Comparison of ENCODE assay signal across 9 cellular contexts in the genomic region with DNA sequence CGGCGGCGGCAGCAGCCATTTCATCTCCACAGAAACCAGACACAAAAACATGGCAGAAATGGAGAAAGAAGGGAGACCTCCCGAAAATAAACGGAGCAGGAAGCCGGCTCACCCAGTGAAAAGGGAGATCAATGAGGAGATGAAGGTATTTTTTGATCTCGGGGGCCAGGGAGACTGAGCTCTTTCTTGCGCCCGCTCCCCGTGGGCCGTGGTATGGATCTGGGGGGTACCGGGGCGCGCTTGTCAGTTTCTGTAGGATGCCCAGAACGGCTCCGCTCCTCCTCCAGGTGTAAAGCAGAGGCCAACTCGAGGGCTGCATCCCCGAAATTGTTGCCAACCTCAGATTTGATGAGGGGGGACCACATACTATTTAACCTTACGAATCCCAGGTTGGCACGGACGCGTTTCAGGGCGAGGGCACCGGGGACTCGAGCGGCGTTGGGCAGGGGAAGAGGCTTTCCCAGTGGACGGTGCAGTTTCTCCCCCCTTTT. TPM values are rescaled to one million over a fixed set of nuclear protein-coding genes. Genes with fewer than 3 reads are reported as not detected.
A peak's percentile ranks its signal among the peaks of the same experiment; 100 is the strongest.
DNase-seq lines count a peak whose midpoint lies in the region; ATAC-seq, FAIRE-seq and TF ChIP-seq lines count a peak whose summit lies in the region.
"Had no signal": no experiment of that assay in that cellular context is flagged by ENCODE, and none has a peak within 500 bp of the region (broad histone marks: within the 10 kb centered on the region; RNA-seq: fewer than 3 reads in every experiment).

No MANE protein-coding gene starts in this region.

- no peak overlapping the region for H3K27ac ChIP-seq in keratinocyte (ENCODE audit: control insufficient read depth, insufficient read depth, low read length)

- peak overlapping the region; percentile 29 for H2AFZ ChIP-seq in keratinocyte (ENCODE audit: control insufficient read depth, low read length)

- peak overlapping the region; percentile 57 to 66 for H3K27ac Mint-ChIP-seq in stimulated activated naive CD8-positive, alpha-beta T cell treated with anti-CD3 and anti-CD28 coated beads, Interleukin-15, amount 100 ng/mL, for 72 hours

- dilution Hi-C loops in keratinocyte (cut with MboI; ENCODE audit: extremely low pct_ligation_motif_present, low sequenced_read_pairs), result no loop called here

- H3K9ac ChIP-seq in adipocyte (ENCODE audit: low read length) (peak overlapping the region; percentile 87), keratinocyte (ENCODE audit: control insufficient read depth, extremely low read depth, insufficient read depth, low read length) (no peak overlapping the region)

- peak; percentile 2 for DNase-seq in stimulated activated CD4-positive, alpha-beta T cell treated with anti-CD3 and anti-CD28 coated beads, Interleukin-12 subunit alpha, Interleukin-12 subunit beta, amount 100 ng/mL, for 4 hours
- no peak for DNase-seq in stimulated activated CD4-positive, alpha-beta T cell treated with anti-CD3 and anti-CD28 coated beads, Interleukin-15, amount 100 ng/mL, for 24 hours
- DNase-seq in adipocyte (ENCODE audit: low read depth) (no peak), keratinocyte (ENCODE audit: low read depth, low spot score) (no peak), NCI-H2196 treated with DMSO at 0.1 percent for 48 hours (lab: John Stamatoyannopoulos, UW; ENCODE audit: unreplicated experiment) (no peak), H4 (ENCODE audit: low spot score) (no peak)
- DNase-seq in stimulated activated naive CD8-positive, alpha-beta T cell treated with anti-CD3 and anti-CD28 coated beads, Interleukin-15, amount 100 ng/mL, for 72 hours, result peak; percentile 5 to 13

- ATAC-seq in stimulated activated naive CD8-positive, alpha-beta T cell treated with anti-CD3 and anti-CD28 coated beads, Interleukin-15, amount 100 ng/mL, for 72 hours, result peak; percentile 32
- no peak for ATAC-seq in HG03342 (IDR thresholded peaks at IDR 0.05; ENCODE audit: unreplicated experiment)

- no peak for FAIRE-seq in keratinocyte (lab: Jason Lieb, UNC)
- FAIRE-seq: colon had no signal

- no peak for TF ChIP-seq CTCF in keratinocyte (optimal IDR thresholded peaks at IDR 0.05 in 1 of 3, IDR thresholded peaks at IDR 0.05 in 1 of 3, conservative IDR thresholded peaks at IDR 0.05 in 1 of 3; ENCODE audit: extremely low read depth in 1 of 3, insufficient read depth in 2 of 3, low read length in 3 of 3)

- no peaks in the 10 kb centered on the region for H3K9me3 Mint-ChIP-seq in stimulated activated naive CD8-positive, alpha-beta T cell treated with anti-CD3 and anti-CD28 coated beads, Interleukin-15, amount 100 ng/mL, for 72 hours

- H3K4me1 ChIP-seq in adipocyte (ENCODE audit: control insufficient read depth, insufficient read depth, low read length), result peaks cover 50% of the 10 kb centered on the region
- peaks cover 7% of the 10 kb centered on the region for H3K4me1 ChIP-seq in keratinocyte (ENCODE audit: control insufficient read depth, extremely low read depth, insufficient read depth, low read length)

- H3K9me3 ChIP-seq in adipocyte (ENCODE audit: control insufficient read depth, low read length), result no peaks in the 10 kb centered on the region
- H3K9me3 ChIP-seq in keratinocyte (ENCODE audit: control insufficient read depth, low read depth, low read length), result no peaks in the 10 kb centered on the region

- H3K4me2 ChIP-seq in keratinocyte (ENCODE audit: control insufficient read depth, extremely low read depth, insufficient read depth, low read depth, low read length), result peak overlapping the region; percentile 76

- peak overlapping the region; percentile 96 for H3K4me3 ChIP-seq in adipocyte (ENCODE audit: low read length)
- H3K4me3 ChIP-seq in keratinocyte (ENCODE audit: control insufficient read depth in 2 of 3, extremely low read depth in 1 of 3, insufficient read depth in 2 of 3, low read depth in 1 of 3, low read length in 3 of 3), result peak overlapping the region; percentile 13 to 72 (median 69)

- H3K79me2 ChIP-seq in keratinocyte (ENCODE audit: control insufficient read depth, insufficient read depth, low read length), result no peaks in the 10 kb centered on the region

- H3K4me3 Mint-ChIP-seq in stimulated activated naive CD8-positive, alpha-beta T cell treated with anti-CD3 and anti-CD28 coated beads, Interleukin-15, amount 100 ng/mL, for 72 hours, result peak overlapping the region; percentile 89 to 90

- H3K36me3 ChIP-seq in adipocyte (ENCODE audit: control insufficient read depth, insufficient read depth, low read length, severe bottlenecking) (no peaks in the 10 kb centered on the region), keratinocyte (ENCODE audit: control insufficient read depth in 2 of 2, extremely low read depth in 1 of 2, insufficient read depth in 2 of 2, low read length in 2 of 2) (no peaks in the 10 kb centered on the region)

- H3K9me1 ChIP-seq in keratinocyte (ENCODE audit: control insufficient read depth, extremely low read depth, insufficient read depth, low read length), result no peaks in the 10 kb centered on the region

- peaks cover 39% of the 10 kb centered on the region for H3K4me1 Mint-ChIP-seq in stimulated activated naive CD8-positive, alpha-beta T cell treated with anti-CD3 and anti-CD28 coated beads, Interleukin-15, amount 100 ng/mL, for 72 hours

- no peaks in the 10 kb centered on the region for H3K27me3 ChIP-seq in adipocyte (replicated peaks; ENCODE audit: control insufficient read depth, insufficient read depth, low read length)
- peaks cover 73% of the 10 kb centered on the region for H3K27me3 ChIP-seq in keratinocyte (ENCODE audit: control insufficient read depth, extremely low read depth, insufficient read depth, low read length)

- no peaks in the 10 kb centered on the region for H4K20me1 ChIP-seq in keratinocyte (ENCODE audit: control insufficient read depth, extremely low read depth, insufficient read depth, low read length)

- peaks cover 35% of the 10 kb centered on the region for H3K27me3 Mint-ChIP-seq in stimulated activated naive CD8-positive, alpha-beta T cell treated with anti-CD3 and anti-CD28 coated beads, Interleukin-15, amount 100 ng/mL, for 72 hours

RNA-seq across cellular contexts. Expression of gene SOBP, which starts 0.7 kb away (rescaled TPM):
- polyA plus RNA-seq in keratinocyte, result not detected in 3 replicates
- not detected for polyA plus RNA-seq in keratinocyte (2011; ENCODE audit: low read depth)
- not detected in 2 replicates for polyA plus RNA-seq in keratinocyte (2011; cell fraction: cytosol; rRNA removed)
- polyA plus RNA-seq in keratinocyte (2011; cell fraction: nucleus; rRNA removed), result not detected in 2 replicates
- polyA plus RNA-seq in keratinocyte (2012; ENCODE audit: low replicate concordance), result not detected in 2 replicates
- not detected in 3 replicates for polyA minus RNA-seq in keratinocyte
- polyA minus RNA-seq in keratinocyte (2011; cell fraction: cytosol; rRNA and poly(A)+ RNA removed), result not detected
- not detected in 2 replicates for polyA minus RNA-seq in keratinocyte (2011; cell fraction: nucleus; rRNA and poly(A)+ RNA removed)
- 1.5 and 2.9 TPM in 2 replicates for total RNA-seq in H4 (2014; rRNA removed; shearing (Covaris generic))

RNA-seq across cellular contexts. Expression of gene PDSS2, which starts 31.2 kb away (rescaled TPM):
- 9.5 to 12.5 TPM (median 11.5 TPM) in 3 replicates for polyA plus RNA-seq in keratinocyte
- 4.3 TPM for polyA plus RNA-seq in keratinocyte (2011; ENCODE audit: low read depth)
- polyA plus RNA-seq in keratinocyte (2011; cell fraction: cytosol; rRNA removed), result 7.2 and 12.3 TPM in 2 replicates
- 7.7 and 8.1 TPM in 2 replicates for polyA plus RNA-seq in keratinocyte (2011; cell fraction: nucleus; rRNA removed)
- polyA plus RNA-seq in keratinocyte (2012; ENCODE audit: low replicate concordance), result 7.1 and 8.5 TPM in 2 replicates
- 11.7 to 18.1 TPM (median 17.1 TPM) in 3 replicates for polyA minus RNA-seq in keratinocyte
- polyA minus RNA-seq in keratinocyte (2011; cell fraction: cytosol; rRNA and poly(A)+ RNA removed), result 8.2 TPM
- 13.5 and 13.7 TPM in 2 replicates for polyA minus RNA-seq in keratinocyte (2011; cell fraction: nucleus; rRNA and poly(A)+ RNA removed)
- 5.4 and 11.1 TPM in 2 replicates for total RNA-seq in H4 (2014; rRNA removed; shearing (Covaris generic))

Comparison
In these comparisons a context has a peak if more than half of its experiments do, and no peak if none do; other contexts are left out.
1. DNase-seq: peak in stimulated activated CD4-positive, alpha-beta T cell treated with anti-CD3 and anti-CD28 coated beads, Interleukin-12 subunit alpha, Interleukin-12 subunit beta, amount 100 ng/mL, for 4 hours (single experiment) and stimulated activated naive CD8-positive, alpha-beta T cell treated with anti-CD3 and anti-CD28 coated beads, Interleukin-15, amount 100 ng/mL, for 72 hours (2 of 2); none in stimulated activated CD4-positive, alpha-beta T cell treated with anti-CD3 and anti-CD28 coated beads, Interleukin-15, amount 100 ng/mL, for 24 hours (single experiment), adipocyte (single experiment), keratinocyte (single experiment), NCI-H2196 treated with DMSO at 0.1 percent for 48 hours (single experiment) and H4 (single experiment).